In the genomic region with DNA sequence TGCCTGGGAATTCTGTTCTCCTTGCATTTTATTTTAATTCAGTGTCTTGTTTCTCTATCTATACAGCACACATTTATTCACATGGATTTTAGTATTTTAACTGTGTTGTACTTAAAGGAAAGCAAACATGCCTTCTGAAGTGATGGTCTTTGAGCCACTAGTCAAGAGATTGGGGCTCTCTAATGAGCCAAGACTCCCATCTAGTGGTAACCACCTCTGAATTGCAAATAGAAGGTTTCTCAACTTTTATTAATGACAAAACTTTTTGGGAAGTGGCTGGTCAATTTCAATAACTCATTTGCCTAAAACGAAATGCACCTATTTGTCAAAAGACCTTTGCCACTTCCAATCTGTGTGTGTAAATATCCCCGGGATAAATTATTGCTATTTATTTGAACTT, we compare ENCODE assay signal across 11 cellular contexts.
DNase-seq lines count a peak whose midpoint lies in the region; ATAC-seq and TF ChIP-seq lines count a peak whose summit lies in the region.
"Had no signal": no experiment of that assay in that cellular context is flagged by ENCODE, and none has a peak within 500 bp of the region (broad histone marks: within the 10 kb centered on the region; RNA-seq: fewer than 3 reads in every experiment).

No MANE protein-coding gene starts in this region.

- H3K4me3 ChIP-seq in H7 (ENCODE audit: insufficient read depth, low read depth, low read length) = no peak overlapping the region
- no peak overlapping the region for H3K4me3 ChIP-seq in fibroblast of villous mesenchyme (ENCODE audit: low read depth, low read length)

- H3K4me3 Mint-ChIP-seq in osteocyte (ENCODE audit: unreplicated experiment) = no peak overlapping the region
- no peak overlapping the region for H3K4me3 Mint-ChIP-seq in CD4-positive, alpha-beta T cell
- H3K4me3 Mint-ChIP-seq: activated B cell treated with CpG ODN at 0.5 μM for 24 hours had no signal

- no peaks in the 10 kb centered on the region for H3K9me3 Mint-ChIP-seq in osteocyte (ENCODE audit: unreplicated experiment)
- H3K9me3 Mint-ChIP-seq in CD4-positive, alpha-beta T cell = no peaks in the 10 kb centered on the region
- H3K9me3 Mint-ChIP-seq: activated B cell treated with CpG ODN at 0.5 μM for 24 hours had no signal

- ATAC-seq in SK-N-SH treated with all-trans-retinoic acid at 6 μM for 48 hours = peak; percentile 52; the same call in 1 of the 3 replicates
- ATAC-seq in CD4-positive, alpha-beta T cell (ENCODE audit: poor library complexity) = no peak

- DNase-seq in H7 = peak; percentile 13
- peak; percentile 76 for DNase-seq in fibroblast of villous mesenchyme (ENCODE audit: low read depth)
- no peak for DNase-seq in osteocyte (ENCODE audit: extremely low spot score, unreplicated experiment)
- no peak for DNase-seq in stimulated activated CD4-positive, alpha-beta T cell treated with anti-CD3 and anti-CD28 coated beads, Interleukin-4, amount 100 ng/mL, for 1 hour
- DNase-seq in islet precursor cell = no peak
- DNase-seq in cerebellum (ENCODE audit: low spot score) = no peak
- no peak for DNase-seq in CD4-positive, alpha-beta T cell
- DNase-seq: activated B cell treated with CpG ODN at 0.5 μM for 24 hours, amniotic stem cell, kidney glomerular epithelial cell had no signal

- no peaks in the 10 kb centered on the region for H3K27me3 ChIP-seq in H7 (ENCODE audit: control insufficient read depth, insufficient read depth, low read length)
- no peaks in the 10 kb centered on the region for H3K27me3 ChIP-seq in CD4-positive, alpha-beta T cell (ENCODE audit: control insufficient read depth, insufficient read depth, low read length)

- CTCF ChIA-PET in CD4-positive, alpha-beta T cell (lab: Charles Lee) = no interaction called here

- no peak overlapping the region for H3K27ac ChIP-seq in CD4-positive, alpha-beta T cell (ENCODE audit: low read depth, low read length)

- no peak overlapping the region for H3K27ac Mint-ChIP-seq in osteocyte (ENCODE audit: unreplicated experiment)
- no peak overlapping the region for H3K27ac Mint-ChIP-seq in CD4-positive, alpha-beta T cell
- H3K27ac Mint-ChIP-seq: activated B cell treated with CpG ODN at 0.5 μM for 24 hours had no signal

- H3K9me3 ChIP-seq in CD4-positive, alpha-beta T cell (ENCODE audit: control insufficient read depth, low read length) = no peaks in the 10 kb centered on the region

- no peaks in the 10 kb centered on the region for H3K36me3 ChIP-seq in H7 (replicated peaks; ENCODE audit: control insufficient read depth, insufficient read depth, low read length)

- TF ChIP-seq CTCF in fibroblast of villous mesenchyme (IDR thresholded peaks at IDR 0.05; ENCODE audit: insufficient read depth, low read depth, low read length) = peak; percentile 66
- TF ChIP-seq CTCF in osteocyte (IDR thresholded peaks at IDR 0.05) = peak; percentile 59
- TF ChIP-seq CTCF in CD4-positive, alpha-beta T cell (IDR thresholded peaks at IDR 0.05) = no peak

- intact Hi-C loops in CD4-positive, alpha-beta T cell (cut with DNase I, micrococcal nuclease) = loop anchor here in 1 of 2 experiments (1.0 kb wide), 1 partner anchor 43 kb away; no protein-coding TSS in a partner anchor

- no peaks in the 10 kb centered on the region for H3K27me3 Mint-ChIP-seq in osteocyte (ENCODE audit: unreplicated experiment)
- no peaks in the 10 kb centered on the region for H3K27me3 Mint-ChIP-seq in CD4-positive, alpha-beta T cell
- H3K27me3 Mint-ChIP-seq: activated B cell treated with CpG ODN at 0.5 μM for 24 hours had no signal

- H3K36me3 Mint-ChIP-seq in osteocyte (ENCODE audit: unreplicated experiment) = no peaks in the 10 kb centered on the region
- no peaks in the 10 kb centered on the region for H3K36me3 Mint-ChIP-seq in CD4-positive, alpha-beta T cell (ENCODE audit: low read depth)

- POLR2A ChIA-PET in CD4-positive, alpha-beta T cell (lab: Charles Lee) = no interaction called here

- peaks cover 7% of the 10 kb centered on the region for H3K4me1 Mint-ChIP-seq in osteocyte (ENCODE audit: unreplicated experiment)
- no peaks in the 10 kb centered on the region for H3K4me1 Mint-ChIP-seq in CD4-positive, alpha-beta T cell (ENCODE audit: low read depth)
- H3K4me1 Mint-ChIP-seq: activated B cell treated with CpG ODN at 0.5 μM for 24 hours had no signal

TF ChIP-seq in SK-N-SH treated with all-trans-retinoic acid at 6 μM for 48 hours, 23 proteins besides CTCF, POLR2A, EP300 and RAD21:
- TF ChIP-seq ZNF565 (CRISPR knock-in tag; conservative IDR thresholded peaks at IDR 0.05; ENCODE audit: low read depth) (no peak), CSDC2 (CRISPR knock-in tag; IDR thresholded peaks at IDR 0.05) (no peak), ZNF70 (CRISPR knock-in tag; IDR thresholded peaks at IDR 0.05) (no peak), ISL1 (CRISPR knock-in tag; IDR thresholded peaks at IDR 0.05) (no peak), ZC3H10 (CRISPR knock-in tag; IDR thresholded peaks at IDR 0.05) (no peak), ESRRG (CRISPR knock-in tag; IDR thresholded peaks at IDR 0.05) (no peak), TOX (CRISPR knock-in tag; IDR thresholded peaks at IDR 0.05; ENCODE audit: borderline replicate concordance) (no peak), GLIS3 (CRISPR knock-in tag; IDR thresholded peaks at IDR 0.05) (no peak), TCF4 (CRISPR knock-in tag; IDR thresholded peaks at IDR 0.05; ENCODE audit: borderline replicate concordance) (no peak), ZFP3 (CRISPR knock-in tag; IDR thresholded peaks at IDR 0.05) (no peak), SNAI2 (CRISPR knock-in tag; IDR thresholded peaks at IDR 0.05) (no peak), ARNTL (CRISPR knock-in tag; IDR thresholded peaks at IDR 0.05; ENCODE audit: borderline replicate concordance, low read depth) (no peak), OSR1 (CRISPR knock-in tag; IDR thresholded peaks at IDR 0.05) (no peak)
- TF ChIP-seq, protein P1, sequence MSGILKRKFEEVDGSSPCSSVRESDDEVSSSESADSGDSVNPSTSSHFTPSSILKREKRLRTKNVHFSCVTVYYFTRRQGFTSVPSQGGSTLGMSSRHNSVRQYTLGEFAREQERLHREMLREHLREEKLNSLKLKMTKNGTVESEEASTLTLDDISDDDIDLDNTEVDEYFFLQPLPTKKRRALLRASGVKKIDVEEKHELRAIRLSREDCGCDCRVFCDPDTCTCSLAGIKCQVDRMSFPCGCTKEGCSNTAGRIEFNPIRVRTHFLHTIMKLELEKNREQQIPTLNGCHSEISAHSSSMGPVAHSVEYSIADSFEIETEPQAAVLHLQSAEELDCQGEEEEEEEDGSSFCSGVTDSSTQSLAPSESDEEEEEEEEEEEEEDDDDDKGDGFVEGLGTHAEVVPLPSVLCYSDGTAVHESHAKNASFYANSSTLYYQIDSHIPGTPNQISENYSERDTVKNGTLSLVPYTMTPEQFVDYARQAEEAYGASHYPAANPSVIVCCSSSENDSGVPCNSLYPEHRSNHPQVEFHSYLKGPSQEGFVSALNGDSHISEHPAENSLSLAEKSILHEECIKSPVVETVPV (CRISPR knock-in tag; IDR thresholded peaks at IDR 0.05) = no peak
- TF ChIP-seq, protein P2, sequence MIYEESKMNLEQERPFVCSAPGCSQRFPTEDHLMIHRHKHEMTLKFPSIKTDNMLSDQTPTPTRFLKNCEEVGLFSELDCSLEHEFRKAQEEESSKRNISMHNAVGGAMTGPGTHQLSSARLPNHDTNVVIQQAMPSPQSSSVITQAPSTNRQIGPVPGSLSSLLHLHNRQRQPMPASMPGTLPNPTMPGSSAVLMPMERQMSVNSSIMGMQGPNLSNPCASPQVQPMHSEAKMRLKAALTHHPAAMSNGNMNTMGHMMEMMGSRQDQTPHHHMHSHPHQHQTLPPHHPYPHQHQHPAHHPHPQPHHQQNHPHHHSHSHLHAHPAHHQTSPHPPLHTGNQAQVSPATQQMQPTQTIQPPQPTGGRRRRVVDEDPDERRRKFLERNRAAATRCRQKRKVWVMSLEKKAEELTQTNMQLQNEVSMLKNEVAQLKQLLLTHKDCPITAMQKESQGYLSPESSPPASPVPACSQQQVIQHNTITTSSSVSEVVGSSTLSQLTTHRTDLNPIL (CRISPR knock-in tag; IDR thresholded peaks at IDR 0.05; ENCODE audit: low read depth) = no peak

Comparison
In these comparisons a context has a peak if more than half of its experiments do, and no peak if none do; other contexts are left out.
1. DNase-seq: peak in H7 (single experiment) and fibroblast of villous mesenchyme (single experiment); none in osteocyte (single experiment), stimulated activated CD4-positive, alpha-beta T cell treated with anti-CD3 and anti-CD28 coated beads, Interleukin-4, amount 100 ng/mL, for 1 hour (single experiment), islet precursor cell (single experiment), cerebellum (single experiment) and CD4-positive, alpha-beta T cell (0 of 10).